In the genomic region with DNA sequence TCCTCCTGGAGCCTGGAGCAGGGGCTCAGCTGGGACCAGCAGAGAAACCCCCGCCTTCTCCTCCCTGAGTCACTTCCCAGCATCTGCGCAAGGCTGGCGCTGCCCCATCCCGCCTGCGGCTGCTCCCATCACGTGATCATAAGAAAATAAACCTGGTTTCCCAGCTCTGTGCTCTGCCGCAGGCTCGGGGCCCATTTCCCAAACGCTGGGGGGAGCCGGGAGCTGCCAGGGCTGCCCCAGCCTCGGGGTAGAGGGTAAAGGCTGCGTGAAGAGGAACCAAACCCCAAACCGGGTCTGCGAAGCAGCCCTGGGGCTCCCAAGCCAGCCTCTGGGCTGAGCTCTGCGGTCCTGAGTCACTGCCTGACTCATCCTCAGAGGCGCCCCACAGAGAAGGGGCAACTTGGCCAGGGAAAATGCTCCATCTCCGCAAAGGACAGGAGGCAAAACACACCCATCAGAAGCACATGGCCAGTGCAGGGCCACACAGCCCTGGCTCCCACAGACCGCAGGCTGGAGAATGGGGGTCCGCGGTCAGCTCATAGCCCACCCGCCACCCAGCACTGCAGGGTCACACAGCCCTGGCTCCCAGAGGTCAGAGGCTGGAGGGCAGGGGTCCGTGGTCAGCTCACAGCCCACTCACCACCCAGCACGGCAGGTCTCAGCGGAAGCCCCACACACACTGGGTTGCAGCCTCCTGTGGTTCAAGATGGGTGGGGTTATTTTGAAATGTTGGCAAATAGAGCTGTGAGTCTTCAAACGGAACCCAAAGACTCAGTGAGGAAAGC, we compare ENCODE assay signal across 7 cellular contexts.
DNase-seq lines count a peak whose midpoint lies in the region; ATAC-seq and TF ChIP-seq lines count a peak whose summit lies in the region.

No MANE protein-coding gene starts in this region.

- peaks cover 44% of the 10 kb centered on the region for H3K4me1 Mint-ChIP-seq in nephron

- peaks cover 7% of the 10 kb centered on the region for H3K27me3 Mint-ChIP-seq in nephron (ENCODE audit: low read depth)

- H3K4me3 ChIP-seq in fibroblast of pulmonary artery (replicated peaks; ENCODE audit: low read depth, low read length): peak overlapping the region; percentile 43

- TF ChIP-seq CTCF in RWPE1 (conservative IDR thresholded peaks at IDR 0.05; ENCODE audit: low read depth): no peak
- no peak for TF ChIP-seq CTCF in fibroblast of pulmonary artery (IDR thresholded peaks at IDR 0.05; ENCODE audit: low read length, missing control alignments)
- TF ChIP-seq CTCF in nephron (IDR thresholded peaks at IDR 0.05; ENCODE audit: unreplicated experiment in 3 of 3): no peak

- H3K27ac Mint-ChIP-seq in nephron: peak overlapping the region; percentile 94 to 98 (median 95)

- peak; percentile 92 for DNase-seq in RWPE1 (ENCODE audit: low spot score)
- DNase-seq in activated T-helper 9 cell treated with anti-CD3 and anti-CD28 coated beads, Interleukin-2, amount 50 U/mL, for 16 hours (ENCODE audit: low read depth): peak; percentile 68
- DNase-seq in fibroblast of pulmonary artery (ENCODE audit: low read depth): peak; percentile 97
- DNase-seq in stimulated activated naive CD4-positive, alpha-beta T cell (lab: John Stamatoyannopoulos, UW): peak; percentile 22 to 60 (median 56)

- H3K4me3 Mint-ChIP-seq in nephron: peak overlapping the region; percentile 59 to 70 (median 67)

- CTCF ChIA-PET in RWPE1 (lab: Yijun Ruan, JAX): interaction anchor here (0.6 to 1.0 kb wide), 3 partner anchors 36 to 148 kb away, joined by 3 read pairs; no protein-coding TSS in a partner anchor

- H3K27ac ChIP-seq in RWPE1: peak overlapping the region; percentile 100

- no peaks in the 10 kb centered on the region for H3K36me3 Mint-ChIP-seq in nephron (ENCODE audit: low read depth)

- ATAC-seq in GM18867 (IDR thresholded peaks at IDR 0.05; ENCODE audit: unreplicated experiment) (peak; percentile 42), HG03571 (IDR thresholded peaks at IDR 0.05; ENCODE audit: unreplicated experiment) (peak; percentile 47)

- H3K9me3 Mint-ChIP-seq in nephron: no peaks in the 10 kb centered on the region

- POLR2A ChIA-PET in RWPE1 (lab: Yijun Ruan, JAX; ENCODE audit: low non-redundant PET): interaction anchor here (0.6 kb wide), 1 partner anchor 616 kb away, joined by 3 read pairs; no protein-coding TSS in a partner anchor

Comparison
In these comparisons a context has a peak if more than half of its experiments do, and no peak if none do; other contexts are left out.
1. Peak in every context shown above with its lines: DNase-seq, ATAC-seq, H3K4me3 ChIP-seq and H3K27ac ChIP-seq.